In genomic region chr12:115455268-115455681, GRCh38 we compare ENCODE assay signal across 1 cellular context.
TF ChIP-seq lines count a peak whose summit lies in the region.

No MANE protein-coding gene starts in this region.

TF ChIP-seq in HepG2, 621 proteins besides CTCF, POLR2A, EP300 and RAD21 (continued from another document and continues in another):
- TF ChIP-seq KIAA2018 (CRISPR knock-in tag; IDR thresholded peaks at IDR 0.05; ENCODE audit: borderline replicate concordance) (no peak), RARG (CRISPR knock-in tag; IDR thresholded peaks at IDR 0.05; ENCODE audit: low read depth) (no peak), TRAFD1 (CRISPR knock-in tag; IDR thresholded peaks at IDR 0.05; ENCODE audit: borderline replicate concordance) (no peak), MAX (IDR thresholded peaks at IDR 0.05) (peak; percentile 36; the same call in 1 of the 2 replicates), ZNF17 (CRISPR knock-in tag; IDR thresholded peaks at IDR 0.05) (no peak), RCOR2 (CRISPR knock-in tag; IDR thresholded peaks at IDR 0.05) (no peak), ZBTB38 (CRISPR knock-in tag; IDR thresholded peaks at IDR 0.05) (peak; percentile 46; the same call in 1 of the 2 replicates), SIX4 (CRISPR knock-in tag; IDR thresholded peaks at IDR 0.05) (no peak), HCFC1 (IDR thresholded peaks at IDR 0.05; ENCODE audit: low read depth, low read length) (no peak), FUBP1 (CRISPR knock-in tag; IDR thresholded peaks at IDR 0.05; ENCODE audit: borderline replicate concordance) (no peak), DNMT3B (CRISPR knock-in tag; conservative IDR thresholded peaks at IDR 0.05) (no peak), KDM1A (CRISPR knock-in tag; IDR thresholded peaks at IDR 0.05) (peak; percentile 76; the same call in 1 of the 2 replicates), ZNF580 (CRISPR knock-in tag; IDR thresholded peaks at IDR 0.05; ENCODE audit: borderline replicate concordance, low read depth) (peak; percentile 33; the same call in 1 of the 2 replicates), ZNF687 (CRISPR knock-in tag; IDR thresholded peaks at IDR 0.05) (peak; percentile 42), BRF2 (CRISPR knock-in tag; IDR thresholded peaks at IDR 0.05) (no peak), BHLHE40 (IDR thresholded peaks at IDR 0.05; ENCODE audit: low read length) (no peak), ZKSCAN8 (CRISPR knock-in tag; IDR thresholded peaks at IDR 0.05; ENCODE audit: borderline replicate concordance) (no peak), ZNF777 (CRISPR knock-in tag; IDR thresholded peaks at IDR 0.05) (no peak), BCLAF1 (IDR thresholded peaks at IDR 0.05) (no peak), ZNF703 (CRISPR knock-in tag; IDR thresholded peaks at IDR 0.05; ENCODE audit: borderline replicate concordance) (no peak), ZNF207 (IDR thresholded peaks at IDR 0.05; ENCODE audit: borderline replicate concordance) (no peak), ZBTB7A (CRISPR knock-in tag; IDR thresholded peaks at IDR 0.05) (no peak), SRF (IDR thresholded peaks at IDR 0.05; ENCODE audit: low read depth, low read length) (no peak), ZFP91 (CRISPR knock-in tag; IDR thresholded peaks at IDR 0.05; ENCODE audit: borderline replicate concordance) (no peak), SOX13 (IDR thresholded peaks at IDR 0.05) (no peak), SOX13 (CRISPR knock-in tag; conservative IDR thresholded peaks at IDR 0.05 in 1 of 2, IDR thresholded peaks at IDR 0.05 in 1 of 2) (peak in 1 of 2 experiments; percentile 22; a peak in 1 of 4 replicates), ZFP62 (CRISPR knock-in tag; IDR thresholded peaks at IDR 0.05) (no peak), MED1 (CRISPR knock-in tag; IDR thresholded peaks at IDR 0.05) (peak; percentile 51; the same call in 1 of the 2 replicates), HDAC1 (CRISPR knock-in tag; IDR thresholded peaks at IDR 0.05) (no peak), ZNF501 (CRISPR knock-in tag; IDR thresholded peaks at IDR 0.05) (no peak), IRF9 (CRISPR knock-in tag; IDR thresholded peaks at IDR 0.05; ENCODE audit: borderline replicate concordance) (no peak), ZNF510 (CRISPR knock-in tag; IDR thresholded peaks at IDR 0.05; ENCODE audit: low read depth) (no peak), JDP2 (CRISPR knock-in tag; IDR thresholded peaks at IDR 0.05; ENCODE audit: borderline replicate concordance) (no peak), ZNF264 (CRISPR knock-in tag; IDR thresholded peaks at IDR 0.05) (no peak), ZNF136 (CRISPR knock-in tag; IDR thresholded peaks at IDR 0.05; ENCODE audit: low read depth) (no peak)
